28 cellular contexts compared by ENCODE assay signal in genomic region chr2:163475815-163476214, GRCh38.
"Had no signal": no experiment of that assay in that cellular context is flagged by ENCODE, and none has a peak within 500 bp of the region (broad histone marks: within the 10 kb centered on the region; RNA-seq: fewer than 3 reads in every experiment).

No MANE protein-coding gene starts in this region.

- H3K27ac Mint-ChIP-seq: activated CD4-positive, alpha-beta memory T cell treated with anti-CD3 and anti-CD28 coated beads, Interleukin-2, amount 10 ng/mL, durations not matched to agents 7 days and 5 days; activated CD4-positive, alpha-beta T cell treated with anti-CD3 and anti-CD28 coated beads, Interleukin-2, amount 10 ng/mL, durations not matched to agents 7 days and 5 days; activated naive CD4-positive, alpha-beta T cell treated with anti-CD3 and anti-CD28 coated beads, Interleukin-2, amount 10 ng/mL, durations not matched to agents 7 days and 5 days; activated naive CD4-positive, alpha-beta T cell treated with anti-CD3 and anti-CD28 coated beads, Interleukin-2, amount 50 U/mL, for 72 hours; activated naive CD8-positive, alpha-beta T cell treated with anti-CD3 and anti-CD28 coated beads, Interleukin-2, amount 10 ng/mL, durations not matched to agents 7 days and 5 days; activated T-cell treated with anti-CD3 and anti-CD28 coated beads, Interleukin-2, amount 50 U/mL, for 24 hours; activated T-cell treated with anti-CD3 and anti-CD28 coated beads, Interleukin-2, amount 50 U/mL, for 72 hours; brain; T-helper 17 cell; T-helper 2 cell treated with Interferon-gamma antibody and Interleukin-4, amounts not matched to agents 5 μg/mL and 100 μg/mL, for 36 hours had no signal

- H3K27me3 Mint-ChIP-seq: activated CD4-positive, alpha-beta memory T cell treated with anti-CD3 and anti-CD28 coated beads, Interleukin-2, amount 10 ng/mL, durations not matched to agents 7 days and 5 days; activated CD4-positive, alpha-beta T cell treated with anti-CD3 and anti-CD28 coated beads, Interleukin-2, amount 10 ng/mL, durations not matched to agents 7 days and 5 days; activated naive CD4-positive, alpha-beta T cell treated with anti-CD3 and anti-CD28 coated beads, Interleukin-2, amount 10 ng/mL, durations not matched to agents 7 days and 5 days; activated naive CD8-positive, alpha-beta T cell treated with anti-CD3 and anti-CD28 coated beads, Interleukin-2, amount 10 ng/mL, durations not matched to agents 7 days and 5 days; activated T-cell treated with anti-CD3 and anti-CD28 coated beads, Interleukin-2, amount 50 U/mL, for 24 hours; central memory CD8-positive, alpha-beta T cell; T-helper 17 cell had no signal

- DNase-seq: activated CD4-positive, alpha-beta memory T cell treated with anti-CD3 and anti-CD28 coated beads, Interleukin-2, amount 10 ng/mL, durations not matched to agents 7 days and 5 days; activated CD4-positive, alpha-beta T cell treated with anti-CD3 and anti-CD28 coated beads for 1 hour; activated CD4-positive, alpha-beta T cell treated with anti-CD3 and anti-CD28 coated beads for 4 hours; activated CD4-positive, alpha-beta T cell treated with anti-CD3 and anti-CD28 coated beads, Interleukin-2, amount 10 ng/mL, durations not matched to agents 7 days and 5 days; activated CD4-positive, alpha-beta T cell treated with anti-CD3 and anti-CD28 coated beads, Interleukin-2, amount 50 U/mL, for 4 hours; activated CD8-positive, alpha-beta memory T cell treated with anti-CD3 and anti-CD28 coated beads, Interleukin-2, amount 50 U/mL, for 48 hours; activated gamma-delta T cell; activated naive CD4-positive, alpha-beta T cell; activated naive CD4-positive, alpha-beta T cell treated with anti-CD3 and anti-CD28 coated beads, Interleukin-2, amount 10 ng/mL, durations not matched to agents 7 days and 5 days; activated naive CD8-positive, alpha-beta T cell treated with anti-CD3 and anti-CD28 coated beads, Interleukin-2, amount 10 ng/mL, durations not matched to agents 7 days and 5 days; activated T-cell treated with anti-CD3 and anti-CD28 coated beads for 4 hours; activated T-cell treated with anti-CD3 and anti-CD28 coated beads, Interleukin-2, amount 50 U/mL, for 24 hours; activated T-cell treated with anti-CD3 and anti-CD28 coated beads, Interleukin-2, amount 50 U/mL, for 72 hours; colonic mucosa; effector CD8-positive, alpha-beta T cell; foreskin fibroblast; gastrocnemius medialis; glutamatergic neuron; heart left ventricle; T-helper 1 cell; T-helper 17 cell; T1000; WERI-Rb-1 had no signal

- H3K9me3 ChIP-seq: ascending aorta, colonic mucosa, gastrocnemius medialis had no signal

- H3K4me1 Mint-ChIP-seq: activated CD4-positive, alpha-beta memory T cell treated with anti-CD3 and anti-CD28 coated beads, Interleukin-2, amount 10 ng/mL, durations not matched to agents 7 days and 5 days; activated CD4-positive, alpha-beta T cell treated with anti-CD3 and anti-CD28 coated beads, Interleukin-2, amount 10 ng/mL, durations not matched to agents 7 days and 5 days; activated naive CD4-positive, alpha-beta T cell treated with anti-CD3 and anti-CD28 coated beads, Interleukin-2, amount 10 ng/mL, durations not matched to agents 7 days and 5 days; activated naive CD8-positive, alpha-beta T cell treated with anti-CD3 and anti-CD28 coated beads, Interleukin-2, amount 10 ng/mL, durations not matched to agents 7 days and 5 days; central memory CD8-positive, alpha-beta T cell; T-helper 17 cell had no signal

- H3K36me3 Mint-ChIP-seq: activated naive CD4-positive, alpha-beta T cell treated with anti-CD3 and anti-CD28 coated beads, Interleukin-2, amount 10 ng/mL, durations not matched to agents 7 days and 5 days; activated naive CD4-positive, alpha-beta T cell treated with anti-CD3 and anti-CD28 coated beads, Interleukin-2, amount 50 U/mL, for 72 hours; activated naive CD8-positive, alpha-beta T cell treated with anti-CD3 and anti-CD28 coated beads, Interleukin-2, amount 10 ng/mL, durations not matched to agents 7 days and 5 days; brain had no signal

- H3K9me3 Mint-ChIP-seq: activated naive CD8-positive, alpha-beta T cell treated with anti-CD3 and anti-CD28 coated beads, Interleukin-2, amount 10 ng/mL, durations not matched to agents 7 days and 5 days had no signal

- H3K27ac ChIP-seq: ascending aorta, colonic mucosa, gastrocnemius medialis, heart left ventricle, WERI-Rb-1 had no signal

- H3K4me1 ChIP-seq: ascending aorta, colonic mucosa, gastrocnemius medialis had no signal

- H3K4me3 Mint-ChIP-seq: activated CD4-positive, alpha-beta memory T cell treated with anti-CD3 and anti-CD28 coated beads, Interleukin-2, amount 10 ng/mL, durations not matched to agents 7 days and 5 days; activated CD4-positive, alpha-beta T cell treated with anti-CD3 and anti-CD28 coated beads, Interleukin-2, amount 10 ng/mL, durations not matched to agents 7 days and 5 days; activated naive CD4-positive, alpha-beta T cell treated with anti-CD3 and anti-CD28 coated beads, Interleukin-2, amount 10 ng/mL, durations not matched to agents 7 days and 5 days; activated naive CD8-positive, alpha-beta T cell treated with anti-CD3 and anti-CD28 coated beads, Interleukin-2, amount 10 ng/mL, durations not matched to agents 7 days and 5 days; activated T-cell treated with anti-CD3 and anti-CD28 coated beads, Interleukin-2, amount 50 U/mL, for 24 hours; activated T-cell treated with anti-CD3 and anti-CD28 coated beads, Interleukin-2, amount 50 U/mL, for 72 hours; brain; central memory CD8-positive, alpha-beta T cell; T-helper 17 cell; T-helper 2 cell treated with Interferon-gamma antibody and Interleukin-4, amounts not matched to agents 5 μg/mL and 100 μg/mL, for 36 hours had no signal

- H3K27me3 ChIP-seq: ascending aorta, colonic mucosa, gastrocnemius medialis, heart left ventricle had no signal

- H3K36me3 ChIP-seq: ascending aorta, colonic mucosa, gastrocnemius medialis, heart left ventricle, WERI-Rb-1 had no signal

- H3K4me3 ChIP-seq: ascending aorta, colonic mucosa, gastrocnemius medialis, heart left ventricle had no signal
